ENCODE assay signal across 9 cellular contexts in the genomic region with DNA sequence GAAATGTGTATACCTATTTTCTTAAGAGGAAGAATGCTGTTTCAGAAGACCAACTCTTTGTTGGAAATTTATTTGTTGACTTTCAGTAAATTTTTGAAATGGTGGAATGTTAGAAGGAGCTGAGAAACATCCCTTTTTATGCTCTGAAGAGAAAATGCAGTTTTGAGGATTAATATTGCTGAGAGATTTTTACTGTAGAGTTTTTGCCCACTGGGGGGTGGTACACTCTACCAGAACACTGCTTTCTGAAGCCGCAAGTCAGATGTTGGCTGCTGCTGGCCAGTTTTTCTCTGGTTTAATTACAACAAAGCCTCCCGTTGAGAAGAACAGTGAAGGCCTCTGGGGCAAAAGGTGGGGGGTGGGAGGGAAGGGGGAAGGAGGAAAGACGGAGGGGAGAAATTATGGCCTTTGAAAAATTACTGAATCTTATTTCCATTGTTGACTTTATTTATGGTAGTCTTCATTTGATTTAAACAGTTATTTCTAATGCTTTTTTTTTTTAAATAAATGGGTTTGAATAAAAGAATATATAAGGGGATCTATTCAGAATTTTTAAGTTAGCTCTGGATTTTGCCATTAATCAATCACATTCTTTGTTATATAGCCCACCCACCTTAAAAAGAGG. TPM values are rescaled to one million over a fixed set of nuclear protein-coding genes. Genes with fewer than 3 reads are reported as not detected.
A peak's percentile ranks its signal among the peaks of the same experiment; 100 is the strongest.
DNase-seq lines count a peak whose midpoint lies in the region; ATAC-seq, FAIRE-seq and TF ChIP-seq lines count a peak whose summit lies in the region.
"Had no signal": no experiment of that assay in that cellular context is flagged by ENCODE, and none has a peak within 500 bp of the region (broad histone marks: within the 10 kb centered on the region; RNA-seq: fewer than 3 reads in every experiment).

No MANE protein-coding gene starts in this region.

- no peak for ATAC-seq in activated CD8-positive, alpha-beta T cell treated with anti-CD3 and anti-CD28 coated beads for 36 hours
- ATAC-seq in aorta (ENCODE audit: low FRiP score): no peak

- WGBS in aorta, 2 donors: 20 to 24% methylated on average over 3 of the region's 3 CpGs

- POLR2A ChIA-PET in activated CD8-positive, alpha-beta T cell treated with anti-CD3 and anti-CD28 coated beads for 36 hours (lab: Charles Lee): no interaction called here

- intact Hi-C loops in activated CD8-positive, alpha-beta T cell treated with anti-CD3 and anti-CD28 coated beads for 36 hours (cut with micrococcal nuclease): no loop called here
- intact Hi-C loops in aorta (cut with DNase I): no loop called here

- H3K9me3 ChIP-seq in aorta (ENCODE audit: control insufficient read depth, low read length): no peaks in the 10 kb centered on the region
- H3K9me3 ChIP-seq: SJSA1 had no signal

- FAIRE-seq in bronchial epithelial cell (lab: Jason Lieb, UNC): no peak

- H3K27me3 ChIP-seq in bronchial epithelial cell (ENCODE audit: control insufficient read depth, insufficient read depth, low read length) (no peaks in the 10 kb centered on the region), aorta (ENCODE audit: control insufficient read depth in 1 of 2, insufficient read depth in 2 of 2, low read length in 1 of 2) (no peaks in the 10 kb centered on the region)
- H3K27me3 ChIP-seq: SJSA1 had no signal

- peak; percentile 57 for TF ChIP-seq CTCF in bronchial epithelial cell (IDR thresholded peaks at IDR 0.05; ENCODE audit: insufficient read depth, low read length, severe bottlenecking)
- TF ChIP-seq CTCF in activated CD8-positive, alpha-beta T cell treated with anti-CD3 and anti-CD28 coated beads for 36 hours (IDR thresholded peaks at IDR 0.05): no peak

- no peak overlapping the region for H3K27ac ChIP-seq in aorta (ENCODE audit: low read depth in 1 of 2, low read length in 2 of 2)
- H3K27ac ChIP-seq: SJSA1 had no signal

- no peaks in the 10 kb centered on the region for H3K27me3 Mint-ChIP-seq in activated CD8-positive, alpha-beta T cell treated with anti-CD3 and anti-CD28 coated beads for 36 hours

- no peaks in the 10 kb centered on the region for H3K36me3 Mint-ChIP-seq in activated CD8-positive, alpha-beta T cell treated with anti-CD3 and anti-CD28 coated beads for 36 hours (ENCODE audit: low read depth)

- DNase-seq in EL: peak; percentile 5
- DNase-seq in NCI-H2081 treated with DMSO at 0.1 percent for 48 hours (lab: John Stamatoyannopoulos, UW): peak; percentile 16
- DNase-seq in bronchial epithelial cell (ENCODE audit: low read depth): peak; percentile 72
- peak; percentile 93 for DNase-seq in medulla oblongata (ENCODE audit: extremely low spot score)
- no peak for DNase-seq in activated CD8-positive, alpha-beta T cell treated with anti-CD3 and anti-CD28 coated beads for 36 hours
- no peak for DNase-seq in aorta
- no peak for DNase-seq in stimulated activated CD4-positive, alpha-beta T cell treated with anti-CD3 and anti-CD28 coated beads, Interleukin-15, amount 100 ng/mL, for 24 hours
- DNase-seq in activated T-cell treated with anti-CD3 and anti-CD28 coated beads, Interleukin-2, amount 50 U/mL, for 1 hour: no peak

- CTCF ChIA-PET in activated CD8-positive, alpha-beta T cell treated with anti-CD3 and anti-CD28 coated beads for 36 hours (lab: Charles Lee): no interaction called here

- H3K9me3 Mint-ChIP-seq in activated CD8-positive, alpha-beta T cell treated with anti-CD3 and anti-CD28 coated beads for 36 hours: no peaks in the 10 kb centered on the region

- no peak overlapping the region for H3K27ac Mint-ChIP-seq in activated CD8-positive, alpha-beta T cell treated with anti-CD3 and anti-CD28 coated beads for 36 hours

- H3K36me3 ChIP-seq in bronchial epithelial cell (ENCODE audit: control insufficient read depth, insufficient read depth, low read length) (no peaks in the 10 kb centered on the region), aorta (ENCODE audit: control insufficient read depth in 1 of 2, insufficient read depth in 2 of 2, low read length in 1 of 2) (no peaks in the 10 kb centered on the region)
- H3K36me3 ChIP-seq: SJSA1 had no signal

- peak overlapping the region; percentile 74 for H3K4me3 ChIP-seq in bronchial epithelial cell (ENCODE audit: low read depth, low read length)
- H3K4me3 ChIP-seq in aorta (ENCODE audit: low read length in 2 of 2): no peak overlapping the region
- H3K4me3 ChIP-seq: SJSA1 had no signal

- no peaks in the 10 kb centered on the region for H3K4me1 Mint-ChIP-seq in activated CD8-positive, alpha-beta T cell treated with anti-CD3 and anti-CD28 coated beads for 36 hours (ENCODE audit: low read depth)

- no peaks in the 10 kb centered on the region for H3K4me1 ChIP-seq in aorta (ENCODE audit: control insufficient read depth in 1 of 2, insufficient read depth in 2 of 2, low read length in 2 of 2)
- H3K4me1 ChIP-seq: SJSA1 had no signal

- H3K4me3 Mint-ChIP-seq in activated CD8-positive, alpha-beta T cell treated with anti-CD3 and anti-CD28 coated beads for 36 hours: no peak overlapping the region

RNA-seq across cellular contexts. Expression of a gene that starts 3.0 kb away (rescaled TPM):
- total RNA-seq in bronchial epithelial cell (17.1 and 20.7 TPM in 2 replicates), aorta (under 1 TPM; 0.49 to 0.75 TPM)
- total RNA-seq in activated CD8-positive, alpha-beta T cell treated with anti-CD3 and anti-CD28 coated beads for 36 hours: not detected
- polyA plus RNA-seq in aorta: 1 to 10 TPM in 1 of 2 donors, under 1 TPM in 1; 0.23 to 2.4 TPM

Comparison
In these comparisons a context has a peak if more than half of its experiments do, and no peak if none do; other contexts are left out.
1. DNase-seq: peak in EL (single experiment), NCI-H2081 treated with DMSO at 0.1 percent for 48 hours (single experiment), bronchial epithelial cell (single experiment) and medulla oblongata (single experiment); none in activated CD8-positive, alpha-beta T cell treated with anti-CD3 and anti-CD28 coated beads for 36 hours (single experiment), aorta (0 of 2), stimulated activated CD4-positive, alpha-beta T cell treated with anti-CD3 and anti-CD28 coated beads, Interleukin-15, amount 100 ng/mL, for 24 hours (single experiment) and activated T-cell treated with anti-CD3 and anti-CD28 coated beads, Interleukin-2, amount 50 U/mL, for 1 hour (single experiment).
2. RNA of a gene that starts 3.0 kb away (total RNA-seq): 17.1 to 20.7 TPM in bronchial epithelial cell; 0.49 to 0.75 TPM in aorta and not detected in activated CD8-positive, alpha-beta T cell treated with anti-CD3 and anti-CD28 coated beads for 36 hours; every median in the first group is over 10 times any median in the second.